In genomic region chr9:16136961-16137360, GRCh38 we compare ENCODE assay signal across 1 cellular context.
TF ChIP-seq lines count a peak whose summit lies in the region.

No MANE protein-coding gene starts in this region.

TF ChIP-seq in WTC11, 78 proteins besides CTCF, POLR2A, EP300 and RAD21 (continued from another document):
- TF ChIP-seq ZNF512 (CRISPR knock-in tag; IDR thresholded peaks at IDR 0.05; ENCODE audit: borderline replicate concordance) = no peak
- no peak for TF ChIP-seq CDX4 (CRISPR knock-in tag; IDR thresholded peaks at IDR 0.05; ENCODE audit: borderline replicate concordance)
- no peak for TF ChIP-seq ZNF532 (CRISPR knock-in tag; IDR thresholded peaks at IDR 0.05; ENCODE audit: borderline replicate concordance)
- TF ChIP-seq MLX (CRISPR knock-in tag; IDR thresholded peaks at IDR 0.05) = no peak
- TF ChIP-seq FOXP1 (CRISPR knock-in tag; IDR thresholded peaks at IDR 0.05; ENCODE audit: borderline replicate concordance) = no peak
- no peak for TF ChIP-seq HMGA2 (CRISPR knock-in tag; IDR thresholded peaks at IDR 0.05)
- TF ChIP-seq ELF4 (CRISPR knock-in tag; IDR thresholded peaks at IDR 0.05; ENCODE audit: low read depth) = no peak
- TF ChIP-seq GTF2I (CRISPR knock-in tag; conservative IDR thresholded peaks at IDR 0.05) = no peak
- no peak for TF ChIP-seq JUN (CRISPR knock-in tag; IDR thresholded peaks at IDR 0.05)
- TF ChIP-seq NR1H2 (CRISPR knock-in tag; IDR thresholded peaks at IDR 0.05) = no peak
- TF ChIP-seq SMAD3 (CRISPR knock-in tag; IDR thresholded peaks at IDR 0.05; ENCODE audit: borderline replicate concordance) = no peak
- no peak for TF ChIP-seq NR2C2 (CRISPR knock-in tag; IDR thresholded peaks at IDR 0.05)
- no peak for TF ChIP-seq NFE2L1 (CRISPR knock-in tag; IDR thresholded peaks at IDR 0.05)
